ENCODE assay signal across 1 cellular context in genomic region chrX:7132335-7133035, GRCh38.
TF ChIP-seq lines count a peak whose summit lies in the region.

No MANE protein-coding gene starts in this region.

TF ChIP-seq in GM12878, 131 proteins besides CTCF, POLR2A, EP300 and RAD21 (continued from another document):
- TF ChIP-seq IRF3 (IDR thresholded peaks at IDR 0.05) (no peak), CBX5 (IDR thresholded peaks at IDR 0.05; ENCODE audit: low read depth) (0 out of 2 replicates have a peak, but pooled peaks have one; percentile 53), IRF5 (IDR thresholded peaks at IDR 0.05; ENCODE audit: borderline replicate concordance) (no peak), PBX3 (IDR thresholded peaks at IDR 0.05; ENCODE audit: insufficient replicate concordance, low read depth, low read length) (no peak), MAX (IDR thresholded peaks at IDR 0.05; ENCODE audit: low read depth, low read length) (no peak), E2F8 (IDR thresholded peaks at IDR 0.05; ENCODE audit: low read depth, partially characterized antibody) (no peak), FOXM1 (IDR thresholded peaks at IDR 0.05; ENCODE audit: low read depth, low read length) (no peak), ASH2L (IDR thresholded peaks at IDR 0.05; ENCODE audit: borderline replicate concordance, low read depth) (no peak), IKZF1 (conservative IDR thresholded peaks at IDR 0.05) (peak; percentile 26; the same call in 1 of the 2 replicates), ELK1 (IDR thresholded peaks at IDR 0.05; ENCODE audit: low read depth, low read length) (no peak), POU2F2 (IDR thresholded peaks at IDR 0.05; ENCODE audit: borderline replicate concordance, low read depth, low read length) (peak; percentile 80; the same call in 1 of the 3 replicates), ZBTB40 (IDR thresholded peaks at IDR 0.05; ENCODE audit: borderline replicate concordance) (no peak)
TF ChIP-seq in GM12878: peak in this region for 5.
